In the genomic region with DNA sequence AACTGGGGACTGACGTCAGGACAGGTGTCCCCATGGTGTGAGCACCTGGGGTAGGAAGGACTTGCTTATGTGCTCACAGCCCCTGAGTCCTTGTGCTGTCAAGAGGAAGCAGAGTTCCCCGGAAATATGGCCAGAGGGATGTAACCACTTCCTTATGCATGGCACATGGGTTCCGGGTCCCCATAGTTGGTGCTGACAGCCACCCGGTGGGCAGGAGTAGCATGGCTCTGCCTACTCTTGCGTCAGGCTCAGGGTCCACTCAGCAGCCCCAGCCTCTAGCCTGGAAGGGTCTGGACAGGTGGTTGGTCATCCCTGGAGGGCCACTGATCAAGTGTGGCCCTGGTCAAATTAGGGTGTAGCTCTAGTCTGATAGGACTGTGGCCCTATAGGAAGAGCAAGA, we compare ENCODE assay signal across 11 cellular contexts. TPM values are rescaled to one million over a fixed set of nuclear protein-coding genes. Genes with fewer than 3 reads are reported as not detected.
DNase-seq lines count a peak whose midpoint lies in the region; ATAC-seq and TF ChIP-seq lines count a peak whose summit lies in the region.
"Had no signal": no experiment of that assay in that cellular context is flagged by ENCODE, and none has a peak within 500 bp of the region (broad histone marks: within the 10 kb centered on the region; RNA-seq: fewer than 3 reads in every experiment).

No MANE protein-coding gene starts in this region.

- peaks cover 0 to 7% (median 0%) of the 10 kb centered on the region in 7 donors for H3K4me1 Mint-ChIP-seq in naive thymus-derived CD4-positive, alpha-beta T cell

- H3K36me3 ChIP-seq in SJCRH30 = no peaks in the 10 kb centered on the region
- H3K36me3 ChIP-seq in left ventricle myocardium inferior = no peaks in the 10 kb centered on the region
- no peaks in the 10 kb centered on the region for H3K36me3 ChIP-seq in naive thymus-derived CD4-positive, alpha-beta T cell (ENCODE audit: control insufficient read depth in 2 of 3, insufficient read depth in 3 of 3, low read length in 3 of 3)
- H3K36me3 ChIP-seq: neural progenitor cell had no signal

- H3K4me1 ChIP-seq in SJCRH30 (no peaks in the 10 kb centered on the region), left ventricle myocardium inferior (no peaks in the 10 kb centered on the region)
- H3K4me1 ChIP-seq in naive thymus-derived CD4-positive, alpha-beta T cell (ENCODE audit: control insufficient read depth in 2 of 2, insufficient read depth in 2 of 2, low read length in 2 of 2) = no peaks in the 10 kb centered on the region

- POLR2A ChIA-PET in naive thymus-derived CD4-positive, alpha-beta T cell (lab: Charles Lee) = no interaction called here

- peaks cover 0 to 8% (median 7%) of the 10 kb centered on the region in 5 donors for H3K27me3 Mint-ChIP-seq in naive thymus-derived CD4-positive, alpha-beta T cell

- H3K4me3 ChIP-seq in SJCRH30 (no peak overlapping the region), left ventricle myocardium inferior (no peak overlapping the region)
- H3K4me3 ChIP-seq in naive thymus-derived CD4-positive, alpha-beta T cell (ENCODE audit: low read length) = no peak overlapping the region
- H3K4me3 ChIP-seq: neural progenitor cell had no signal

- H3K9me3 Mint-ChIP-seq in naive thymus-derived CD4-positive, alpha-beta T cell = no peaks in the 10 kb centered on the region
- H3K9me3 Mint-ChIP-seq: neural progenitor cell had no signal

- H3K27me3 ChIP-seq in SJCRH30 (no peaks in the 10 kb centered on the region), left ventricle myocardium inferior (ENCODE audit: low read depth) (no peaks in the 10 kb centered on the region)
- no peaks in the 10 kb centered on the region for H3K27me3 ChIP-seq in naive thymus-derived CD4-positive, alpha-beta T cell (ENCODE audit: control insufficient read depth in 2 of 2, insufficient read depth in 2 of 2, low read length in 2 of 2)
- H3K27me3 ChIP-seq: neural progenitor cell had no signal

- CTCF ChIA-PET in naive thymus-derived CD4-positive, alpha-beta T cell (lab: Charles Lee) = interaction anchor here (1.6 kb wide), 1 partner anchor 305 kb away, joined by 3 read pairs; no protein-coding TSS in a partner anchor

- DNase-seq in ACHN = peak; percentile 2
- DNase-seq in H4 (ENCODE audit: low spot score) = peak; percentile 29
- peak; percentile 15 to 28 for DNase-seq in SJCRH30
- no peak for DNase-seq in left ventricle myocardium inferior
- no peak for DNase-seq in naive thymus-derived CD4-positive, alpha-beta T cell
- no peak for DNase-seq in SKM-1 treated with dmso at 0.1 percent for 144 hours (lab: John Stamatoyannopoulos, UW; ENCODE audit: unreplicated experiment)
- DNase-seq: activated CD4-positive, CD25-positive, alpha-beta regulatory T cell; NCI-H1092 had no signal

- TF ChIP-seq CTCF in left ventricle myocardium inferior (IDR thresholded peaks at IDR 0.05; ENCODE audit: borderline replicate concordance) = peak; percentile 35

- no peaks in the 10 kb centered on the region for H3K36me3 Mint-ChIP-seq in naive thymus-derived CD4-positive, alpha-beta T cell
- H3K36me3 Mint-ChIP-seq: neural progenitor cell had no signal

- H3K27ac Mint-ChIP-seq in naive thymus-derived CD4-positive, alpha-beta T cell = no peak overlapping the region

- ATAC-seq in HG02938 (IDR thresholded peaks at IDR 0.05; ENCODE audit: unreplicated experiment) (no peak), HG03095 (IDR thresholded peaks at IDR 0.05; ENCODE audit: unreplicated experiment) (no peak)
- no peak for ATAC-seq in naive thymus-derived CD4-positive, alpha-beta T cell

- H3K4me3 Mint-ChIP-seq in naive thymus-derived CD4-positive, alpha-beta T cell = no peak overlapping the region
- H3K4me3 Mint-ChIP-seq: neural progenitor cell had no signal

- intact Hi-C loops in left ventricle myocardium inferior (cut with micrococcal nuclease) = no loop called here
- intact Hi-C loops in naive thymus-derived CD4-positive, alpha-beta T cell (cut with micrococcal nuclease) = no loop called here

- in situ Hi-C loops in ACHN (cut with HindIII; ENCODE audit: low pct_ligation_motif_present, low pct_unique_long_range_greater_than_20kb, low sequenced_read_pairs) = no loop called here

- H3K27ac ChIP-seq in SJCRH30 (no peak overlapping the region), left ventricle myocardium inferior (replicated peaks) (no peak overlapping the region)
- H3K27ac ChIP-seq in naive thymus-derived CD4-positive, alpha-beta T cell (ENCODE audit: low read depth, low read length) = no peak overlapping the region
- H3K27ac ChIP-seq: neural progenitor cell had no signal

- no peaks in the 10 kb centered on the region for H3K9me3 ChIP-seq in SJCRH30 (replicated peaks)
- H3K9me3 ChIP-seq in left ventricle myocardium inferior (replicated peaks) = no peaks in the 10 kb centered on the region
- H3K9me3 ChIP-seq in naive thymus-derived CD4-positive, alpha-beta T cell (ENCODE audit: control insufficient read depth in 2 of 3, low read length in 3 of 3) = no peaks in the 10 kb centered on the region

RNA-seq across cellular contexts. Expression of gene CCND1, which starts 42.8 kb away (rescaled TPM):
- total RNA-seq in H4 (2014; rRNA removed; shearing (Covaris generic)) = 67.5 and 80.4 TPM in 2 replicates
- 80.3 and 81.9 TPM in 2 replicates for total RNA-seq in SJCRH30 (2014; rRNA removed; shearing (Covaris generic))
- 160 TPM for total RNA-seq in left ventricle myocardium inferior
- total RNA-seq in naive thymus-derived CD4-positive, alpha-beta T cell = 1 to 10 TPM in 2 of 5 experiments, under 1 TPM in 3; 0.35 to 4.0 (median 0.84) TPM
- polyA plus RNA-seq in naive thymus-derived CD4-positive, alpha-beta T cell = 1 to 10 TPM in 1 of 2 donors, under 1 TPM in 1; 0.26 to 4.9 TPM

Comparison
In these comparisons a context has a peak if more than half of its experiments do, and no peak if none do; other contexts are left out.
1. DNase-seq: peak in ACHN (single experiment), H4 (single experiment) and SJCRH30 (2 of 2); none in left ventricle myocardium inferior (single experiment), naive thymus-derived CD4-positive, alpha-beta T cell (0 of 9) and SKM-1 treated with dmso at 0.1 percent for 144 hours (single experiment).
2. RNA of gene CCND1, which starts 42.8 kb away (total RNA-seq): 160 TPM in left ventricle myocardium inferior (single experiment), 80.3 to 81.9 TPM in SJCRH30 and 67.5 to 80.4 TPM in H4; 0.35 to 4.0 TPM in naive thymus-derived CD4-positive, alpha-beta T cell; every median in the first group is over 10 times any median in the second.